In the genomic region with DNA sequence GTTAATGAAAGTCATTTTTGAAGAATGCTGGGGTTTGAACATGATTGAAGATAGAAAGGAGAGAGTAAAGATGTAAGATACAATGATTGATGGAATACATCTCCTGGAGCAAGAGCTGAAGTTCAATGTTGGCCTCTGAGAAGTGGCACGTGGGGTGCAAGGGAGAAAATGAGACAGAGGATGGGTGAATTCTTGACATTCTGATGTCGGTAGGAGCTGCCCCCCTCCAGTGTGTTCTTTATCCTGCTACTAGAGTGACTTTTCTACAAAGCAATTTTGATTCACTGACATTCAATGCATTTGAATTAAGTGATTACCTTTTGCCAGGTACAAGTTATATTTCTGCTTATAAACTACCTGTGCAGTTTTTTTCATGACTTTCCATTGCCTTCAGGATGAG, we compare ENCODE assay signal across 21 cellular contexts.
"Had no signal": no experiment of that assay in that cellular context is flagged by ENCODE, and none has a peak within 500 bp of the region (broad histone marks: within the 10 kb centered on the region; RNA-seq: fewer than 3 reads in every experiment).

No MANE protein-coding gene starts in this region.

- H3K9ac ChIP-seq: KMS-11 had no signal

- H3K36me3 ChIP-seq: SJSA1 had no signal

- H3K9me3 ChIP-seq: SJSA1 had no signal

- DNase-seq: IMR-90, Kasumi-1, MM.1S, NCI-H1092 treated with DMSO at 0.1 percent for 48 hours, NCI-H1436, NCI-H187, NCI-H2029, NCI-H2081 treated with DMSO at 0.1 percent for 48 hours, NCI-H2171, NCI-H226, NCI-H446, NCI-H510A, NCI-H524 treated with DMSO at 0.1 percent for 48 hours, NCI-H69, NCI-H774, Right ventricle myocardium superior, RPMI8226, SIG-M5 had no signal

- H3K27ac ChIP-seq: KMS-11, SJSA1, SK-N-MC had no signal

- H3K27me3 ChIP-seq: SJSA1 had no signal

- H3K4me3 ChIP-seq: SJSA1, SK-N-MC had no signal

- H3K4me2 ChIP-seq: KMS-11 had no signal
